ENCODE assay signal across 22 cellular contexts in the genomic region with DNA sequence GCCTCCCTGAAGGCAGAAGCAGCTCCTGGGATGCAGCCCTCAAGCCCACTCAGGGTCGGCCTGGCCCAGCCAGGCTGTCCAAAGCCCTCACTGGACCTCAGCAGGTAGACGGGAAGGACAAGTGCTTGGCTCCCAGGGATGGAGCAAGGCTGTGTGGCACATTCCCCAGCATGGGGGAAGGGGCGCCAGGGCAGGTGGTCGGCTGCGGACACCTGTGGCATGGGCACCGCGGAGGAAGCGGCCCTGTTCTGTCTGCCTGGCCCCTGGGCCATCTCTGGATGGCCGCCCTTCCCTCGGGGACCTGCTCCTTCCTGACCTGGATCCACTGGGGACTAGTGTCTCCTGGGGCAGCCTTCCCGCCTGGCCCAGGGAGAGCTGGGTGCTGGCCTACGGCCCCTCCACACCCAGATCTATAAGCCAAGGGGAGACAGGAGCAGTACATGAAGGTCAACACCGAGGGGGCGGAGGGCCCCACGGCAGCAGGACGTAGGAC.
"Had no signal": no experiment of that assay in that cellular context is flagged by ENCODE, and none has a peak within 500 bp of the region (broad histone marks: within the 10 kb centered on the region; RNA-seq: fewer than 3 reads in every experiment).

No MANE protein-coding gene starts in this region.

- H3K9me3 ChIP-seq: esophagus muscularis mucosa, gastroesophageal sphincter, heart left ventricle, lower lobe of right lung, mucosa of descending colon had no signal

- H3K27ac ChIP-seq: coronary artery, dorsolateral prefrontal cortex, esophagus muscularis mucosa, foreskin keratinocyte, gastroesophageal sphincter, heart left ventricle, hepatocyte, lower lobe of right lung had no signal

- H3K4me2 ChIP-seq: hepatocyte had no signal

- H3K4me1 Mint-ChIP-seq: immature natural killer cell, mesothelial cell of epicardium had no signal

- H3K4me1 ChIP-seq: esophagus muscularis mucosa, foreskin keratinocyte, gastroesophageal sphincter, heart left ventricle, lower lobe of right lung had no signal

- ATAC-seq: foreskin keratinocyte, gastroesophageal sphincter, heart left ventricle, left colon, left lobe of liver, left ventricle myocardium superior, lower lobe of right lung, mucosa of descending colon had no signal

- H2AFZ ChIP-seq: hepatocyte had no signal

- DNase-seq: dermis blood vessel endothelial cell; dorsolateral prefrontal cortex; effector CD4-positive, alpha-beta T cell; effector memory CD4-positive, alpha-beta T cell; foreskin keratinocyte; heart left ventricle; hypothalamus; immature natural killer cell; islet precursor cell; kidney; kidney glomerular epithelial cell; left colon; left ventricle myocardium superior; lower lobe of right lung; mesenchymal stem cell; mucosa of descending colon had no signal

- H3K4me3 Mint-ChIP-seq: immature natural killer cell, mesothelial cell of epicardium had no signal

- H3K4me3 ChIP-seq: coronary artery, dorsolateral prefrontal cortex, esophagus muscularis mucosa, gastroesophageal sphincter, heart left ventricle, hepatocyte, lower lobe of right lung, mucosa of descending colon had no signal

- H3K27me3 ChIP-seq: dorsolateral prefrontal cortex, esophagus muscularis mucosa, foreskin keratinocyte, gastroesophageal sphincter, heart left ventricle, hepatocyte had no signal

- H3K27ac Mint-ChIP-seq: immature natural killer cell, mesothelial cell of epicardium had no signal

- H3K9me3 Mint-ChIP-seq: immature natural killer cell, mesothelial cell of epicardium had no signal
